In the genomic region with DNA sequence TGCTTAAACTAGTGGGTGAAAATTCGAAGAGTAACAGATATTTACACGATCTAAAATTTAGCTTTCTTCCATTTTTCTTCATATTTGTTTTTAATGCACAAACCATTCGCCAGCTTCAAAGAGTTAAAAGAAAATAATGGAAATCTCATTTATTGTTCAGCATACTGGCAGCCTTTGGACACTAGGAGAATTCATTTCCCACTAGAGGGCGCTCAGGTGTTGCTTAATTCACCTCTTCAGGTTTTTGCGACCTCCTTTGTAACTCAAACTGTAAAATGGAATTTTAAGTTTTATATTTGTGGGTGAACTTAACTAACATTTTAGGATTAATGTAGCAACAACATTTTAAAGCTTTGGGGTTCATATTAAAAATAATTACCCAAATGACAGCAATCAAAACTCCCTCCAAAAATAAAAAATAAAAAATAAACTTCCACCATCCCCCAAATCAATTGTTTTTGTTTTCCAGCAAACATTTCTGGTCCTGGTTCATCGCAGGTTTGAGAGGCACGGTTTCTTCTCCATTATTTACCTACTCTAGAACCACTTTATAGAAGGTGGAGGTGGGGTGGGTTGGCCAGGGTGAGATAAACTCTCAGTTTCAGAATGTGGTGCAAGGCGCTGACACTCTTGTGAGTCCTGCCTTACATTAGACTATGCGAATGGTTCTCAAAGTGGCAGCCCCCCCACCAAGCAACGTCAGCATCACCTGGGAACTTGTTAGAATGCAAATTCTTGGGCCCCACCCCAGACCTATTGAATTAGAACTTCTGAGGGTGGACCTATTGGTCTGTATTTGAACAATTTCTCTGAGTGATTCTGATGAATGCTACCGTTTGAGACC, we compare ENCODE assay signal across 8 cellular contexts. TPM values are rescaled to one million over a fixed set of nuclear protein-coding genes. Genes with fewer than 3 reads are reported as not detected.
DNase-seq lines count a peak whose midpoint lies in the region; ATAC-seq and TF ChIP-seq lines count a peak whose summit lies in the region.

No MANE protein-coding gene starts in this region.

- no peak overlapping the region for H3K27ac ChIP-seq in SJSA1

- no peaks in the 10 kb centered on the region for H3K36me3 ChIP-seq in SJSA1

- peak; percentile 70 for TF ChIP-seq CTCF in GM20000 (IDR thresholded peaks at IDR 0.05; ENCODE audit: extremely low read depth, missing control alignments)

- ATAC-seq in left lobe of liver (peak; percentile 78), GM21529 (IDR thresholded peaks at IDR 0.05; ENCODE audit: unreplicated experiment) (no peak)

- H3K4me3 ChIP-seq in SJSA1: no peak overlapping the region

- DNase-seq in DMS53 (lab: John Stamatoyannopoulos, UW) (peak; percentile 84), GM20000 (ENCODE audit: low spot score) (peak; percentile 64), MV-4-11 (lab: John Stamatoyannopoulos, UW) (peak; percentile 44), SJSA1 (ENCODE audit: low read depth in 1 of 2, low spot score in 2 of 2) (peak; percentile 41 to 70), left lobe of liver (ENCODE audit: low spot score) (no peak)
- DNase-seq in central memory CD4-positive, alpha-beta T cell: peak; percentile 3
- peak; percentile 15 to 20 for DNase-seq in stimulated activated CD8-positive, alpha-beta memory T cell treated with anti-CD3 and anti-CD28 coated beads, Interleukin-2, amount 100 ng/mL, for 48 hours (ENCODE audit: low read depth in 2 of 2)

- no peaks in the 10 kb centered on the region for H3K4me1 ChIP-seq in SJSA1 (replicated peaks)

- no peaks in the 10 kb centered on the region for H3K9me3 ChIP-seq in SJSA1 (replicated peaks)

- H3K27me3 ChIP-seq in SJSA1 (replicated peaks): no peaks in the 10 kb centered on the region

RNA-seq across cellular contexts. Expression of a gene that starts 24.7 kb away (rescaled TPM):
- total RNA-seq in SJSA1 (2014; rRNA removed; shearing (Covaris generic)): 40.9 and 91.6 TPM in 2 replicates
- 10.0 TPM for total RNA-seq in left lobe of liver
